In genomic region chr3:66498718-66499611, GRCh38 we compare ENCODE assay signal across 8 cellular contexts. TPM values are rescaled to one million over a fixed set of nuclear protein-coding genes. Genes with fewer than 3 reads are reported as not detected.
DNase-seq lines count a peak whose midpoint lies in the region; ATAC-seq, FAIRE-seq and TF ChIP-seq lines count a peak whose summit lies in the region.

No MANE protein-coding gene starts in this region.

- 4 to 32% (median 24%) methylated on average over 13 of the region's 13 CpGs for WGBS in small intestine, 3 donors

- ATAC-seq in HG02973 (IDR thresholded peaks at IDR 0.05; ENCODE audit: unreplicated experiment), result no peak
- no peak for ATAC-seq in HG03520 (IDR thresholded peaks at IDR 0.05; ENCODE audit: unreplicated experiment)
- no peak for ATAC-seq in GM21576 (IDR thresholded peaks at IDR 0.05; ENCODE audit: unreplicated experiment)

- no peaks in the 10 kb centered on the region for H3K9me3 ChIP-seq in WERI-Rb-1 (ENCODE audit: severe bottlenecking)
- H3K9me3 ChIP-seq in right atrium auricular region, result no peaks in the 10 kb centered on the region
- H3K9me3 ChIP-seq in small intestine (ENCODE audit: control insufficient read depth, low read depth), result no peaks in the 10 kb centered on the region

- no peak overlapping the region for H3K27ac ChIP-seq in WERI-Rb-1
- H3K27ac ChIP-seq in right atrium auricular region, result peak overlapping the region; percentile 95 to 98
- peak overlapping the region in 1 of 2 donors; percentile 49 for H3K27ac ChIP-seq in small intestine (ENCODE audit: low read depth in 1 of 2, low read length in 1 of 2)

- TF ChIP-seq CTCF in WERI-Rb-1 (IDR thresholded peaks at IDR 0.05; ENCODE audit: low read depth, low read length) (no peak), right atrium auricular region (IDR thresholded peaks at IDR 0.05) (no peak)

- H3K27me3 ChIP-seq in WERI-Rb-1 (ENCODE audit: insufficient read depth, low read depth, severe bottlenecking), result no peaks in the 10 kb centered on the region
- H3K27me3 ChIP-seq in right atrium auricular region, result no peaks in the 10 kb centered on the region
- H3K27me3 ChIP-seq in small intestine (ENCODE audit: control insufficient read depth in 2 of 2, insufficient read depth in 2 of 2, low read length in 2 of 2), result no peaks in the 10 kb centered on the region

- H3K36me3 ChIP-seq in WERI-Rb-1 (peaks cover 5% of the 10 kb centered on the region; the same call in 1 of the 2 replicates), right atrium auricular region (no peaks in the 10 kb centered on the region), small intestine (ENCODE audit: control insufficient read depth in 2 of 2, insufficient read depth in 2 of 2, low read length in 2 of 2) (no peaks in the 10 kb centered on the region)

- FAIRE-seq in GM19239 (lab: Jason Lieb, UNC) (peak; percentile 21), small intestine (lab: Jason Lieb, UNC) (no peak)

- DNase-seq in GM19239 (ENCODE audit: insufficient read length, low spot score) (no peak), WERI-Rb-1 (no peak), right atrium auricular region (ENCODE audit: low spot score) (no peak), small intestine (peak; percentile 29), GDM1 (lab: John Stamatoyannopoulos, UW) (no peak)

- H3K4me1 ChIP-seq in right atrium auricular region, result peaks cover 0 to 51% of the 10 kb centered on the region in 2 donors
- peaks cover 5 to 21% of the 10 kb centered on the region in 2 donors for H3K4me1 ChIP-seq in small intestine (ENCODE audit: control insufficient read depth in 2 of 2, insufficient read depth in 1 of 2, low read depth in 1 of 2, low read length in 1 of 2)

- H3K4me3 ChIP-seq in WERI-Rb-1 (ENCODE audit: low read depth, low read length) (peak overlapping the region; percentile 86), right atrium auricular region (peak overlapping the region; percentile 93 to 95), small intestine (ENCODE audit: low read depth in 1 of 2, low read length in 2 of 2) (peak overlapping the region; percentile 35 to 97)

RNA-seq across cellular contexts. Expression of gene LRIG1, which starts 1.9 kb away (rescaled TPM):
- 100 to 1,000 TPM; 147 to 179 TPM for total RNA-seq in right atrium auricular region
- 10 to 100 TPM in 1 of 3 donors, 1 to 10 TPM in 2; 3.5 to 39.3 (median 4.5) TPM for polyA plus RNA-seq in small intestine
